2 cellular contexts compared by ENCODE assay signal in the genomic region with DNA sequence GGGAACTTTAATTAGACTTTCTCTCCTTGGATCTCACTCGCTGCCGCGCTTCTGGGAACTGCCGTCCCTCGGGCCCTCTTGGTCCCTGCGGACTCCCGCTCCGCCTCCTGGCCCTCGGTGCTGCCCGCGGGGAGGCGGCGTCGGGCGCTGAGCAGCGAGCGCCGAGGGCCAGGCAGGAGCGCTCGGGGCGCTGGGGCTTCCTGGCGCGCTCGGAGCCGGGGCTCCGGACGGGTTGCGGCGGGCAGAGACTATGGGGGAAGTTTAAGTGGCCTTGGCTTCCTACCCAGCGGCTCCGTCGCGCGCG.
TF ChIP-seq lines count a peak whose summit lies in the region.

No MANE protein-coding gene starts in this region.

TF ChIP-seq in IMR-90, 13 proteins besides CTCF, POLR2A, EP300 and RAD21:
- TF ChIP-seq, protein P1, sequence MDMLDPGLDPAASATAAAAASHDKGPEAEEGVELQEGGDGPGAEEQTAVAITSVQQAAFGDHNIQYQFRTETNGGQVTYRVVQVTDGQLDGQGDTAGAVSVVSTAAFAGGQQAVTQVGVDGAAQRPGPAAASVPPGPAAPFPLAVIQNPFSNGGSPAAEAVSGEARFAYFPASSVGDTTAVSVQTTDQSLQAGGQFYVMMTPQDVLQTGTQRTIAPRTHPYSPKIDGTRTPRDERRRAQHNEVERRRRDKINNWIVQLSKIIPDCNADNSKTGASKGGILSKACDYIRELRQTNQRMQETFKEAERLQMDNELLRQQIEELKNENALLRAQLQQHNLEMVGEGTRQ (IDR thresholded peaks at IDR 0.05; ENCODE audit: low read depth, low read length) = no peak
- no peak for TF ChIP-seq RFX5 (IDR thresholded peaks at IDR 0.05; ENCODE audit: low read depth, low read length)
- no peak for TF ChIP-seq MAZ (IDR thresholded peaks at IDR 0.05; ENCODE audit: borderline replicate concordance, low read depth, low read length)
- TF ChIP-seq NFE2L2 (IDR thresholded peaks at IDR 0.05; ENCODE audit: low read depth, low read length) = no peak
- no peak for TF ChIP-seq BHLHE40 (IDR thresholded peaks at IDR 0.05; ENCODE audit: low read depth, low read length)
- TF ChIP-seq SMC3 (IDR thresholded peaks at IDR 0.05; ENCODE audit: low read depth, low read length) = no peak
- no peak for TF ChIP-seq MXI1 (IDR thresholded peaks at IDR 0.05; ENCODE audit: borderline replicate concordance, low read depth, low read length)
- TF ChIP-seq, protein P2, sequence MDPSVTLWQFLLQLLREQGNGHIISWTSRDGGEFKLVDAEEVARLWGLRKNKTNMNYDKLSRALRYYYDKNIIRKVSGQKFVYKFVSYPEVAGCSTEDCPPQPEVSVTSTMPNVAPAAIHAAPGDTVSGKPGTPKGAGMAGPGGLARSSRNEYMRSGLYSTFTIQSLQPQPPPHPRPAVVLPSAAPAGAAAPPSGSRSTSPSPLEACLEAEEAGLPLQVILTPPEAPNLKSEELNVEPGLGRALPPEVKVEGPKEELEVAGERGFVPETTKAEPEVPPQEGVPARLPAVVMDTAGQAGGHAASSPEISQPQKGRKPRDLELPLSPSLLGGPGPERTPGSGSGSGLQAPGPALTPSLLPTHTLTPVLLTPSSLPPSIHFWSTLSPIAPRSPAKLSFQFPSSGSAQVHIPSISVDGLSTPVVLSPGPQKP (IDR thresholded peaks at IDR 0.05; ENCODE audit: borderline replicate concordance, low read depth, low read length) = no peak

TF ChIP-seq in neural cell, 6 proteins besides CTCF, POLR2A, EP300 and RAD21 (continued from another document):
- TF ChIP-seq, protein P3, sequence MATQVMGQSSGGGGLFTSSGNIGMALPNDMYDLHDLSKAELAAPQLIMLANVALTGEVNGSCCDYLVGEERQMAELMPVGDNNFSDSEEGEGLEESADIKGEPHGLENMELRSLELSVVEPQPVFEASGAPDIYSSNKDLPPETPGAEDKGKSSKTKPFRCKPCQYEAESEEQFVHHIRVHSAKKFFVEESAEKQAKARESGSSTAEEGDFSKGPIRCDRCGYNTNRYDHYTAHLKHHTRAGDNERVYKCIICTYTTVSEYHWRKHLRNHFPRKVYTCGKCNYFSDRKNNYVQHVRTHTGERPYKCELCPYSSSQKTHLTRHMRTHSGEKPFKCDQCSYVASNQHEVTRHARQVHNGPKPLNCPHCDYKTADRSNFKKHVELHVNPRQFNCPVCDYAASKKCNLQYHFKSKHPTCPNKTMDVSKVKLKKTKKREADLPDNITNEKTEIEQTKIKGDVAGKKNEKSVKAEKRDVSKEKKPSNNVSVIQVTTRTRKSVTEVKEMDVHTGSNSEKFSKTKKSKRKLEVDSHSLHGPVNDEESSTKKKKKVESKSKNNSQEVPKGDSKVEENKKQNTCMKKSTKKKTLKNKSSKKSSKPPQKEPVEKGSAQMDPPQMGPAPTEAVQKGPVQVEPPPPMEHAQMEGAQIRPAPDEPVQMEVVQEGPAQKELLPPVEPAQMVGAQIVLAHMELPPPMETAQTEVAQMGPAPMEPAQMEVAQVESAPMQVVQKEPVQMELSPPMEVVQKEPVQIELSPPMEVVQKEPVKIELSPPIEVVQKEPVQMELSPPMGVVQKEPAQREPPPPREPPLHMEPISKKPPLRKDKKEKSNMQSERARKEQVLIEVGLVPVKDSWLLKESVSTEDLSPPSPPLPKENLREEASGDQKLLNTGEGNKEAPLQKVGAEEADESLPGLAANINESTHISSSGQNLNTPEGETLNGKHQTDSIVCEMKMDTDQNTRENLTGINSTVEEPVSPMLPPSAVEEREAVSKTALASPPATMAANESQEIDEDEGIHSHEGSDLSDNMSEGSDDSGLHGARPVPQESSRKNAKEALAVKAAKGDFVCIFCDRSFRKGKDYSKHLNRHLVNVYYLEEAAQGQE (IDR thresholded peaks at IDR 0.05; ENCODE audit: borderline replicate concordance) = no peak
- TF ChIP-seq SMC3 (conservative IDR thresholded peaks at IDR 0.05; ENCODE audit: poor library complexity) (no peak), MXI1 (conservative IDR thresholded peaks at IDR 0.05; ENCODE audit: poor library complexity, severe bottlenecking) (no peak), EZH2 (IDR thresholded peaks at IDR 0.05; ENCODE audit: borderline replicate concordance, insufficient read depth, low read length, poor library complexity, severe bottlenecking) (no peak)
